ENCODE assay signal across 8 cellular contexts in genomic region chrX:48957477-48957826, GRCh38. TPM values are rescaled to one million over a fixed set of nuclear protein-coding genes. Genes with fewer than 3 reads are reported as not detected.
A peak's percentile ranks its signal among the peaks of the same experiment; 100 is the strongest.
DNase-seq lines count a peak whose midpoint lies in the region; ATAC-seq lines count a peak whose summit lies in the region.

Gene OTUD5, minus strand, starts transcription at chrX:48957607. Its CDS starts 37 bp downstream, at chrX:48957570.

- H3K9me3 ChIP-seq in mucosa of stomach (ENCODE audit: control insufficient read depth, low read length) = no peaks in the 10 kb centered on the region

- H3K27ac Mint-ChIP-seq in activated CD8-positive, alpha-beta T cell treated with anti-CD3 and anti-CD28 coated beads, Interleukin-2, amount 10 ng/mL, durations not matched to agents 7 days and 5 days = peak within 1 kb of the TSS; percentile 100

- H3K4me3 Mint-ChIP-seq in activated CD8-positive, alpha-beta T cell treated with anti-CD3 and anti-CD28 coated beads, Interleukin-2, amount 10 ng/mL, durations not matched to agents 7 days and 5 days = peak within 1 kb of the TSS; percentile 99

- POLR2A ChIA-PET in activated CD8-positive, alpha-beta T cell treated with anti-CD3 and anti-CD28 coated beads, Interleukin-2, amount 10 ng/mL, durations not matched to agents 7 days and 5 days (lab: Charles Lee) = interaction anchor here (0.8 to 3.2 kb wide), 9 partner anchors 12 to 84 kb away, joined by 3 to 21 read pairs (median 6); partner anchors contain the start of gene SLC35A2

- H3K9me3 Mint-ChIP-seq in activated CD8-positive, alpha-beta T cell treated with anti-CD3 and anti-CD28 coated beads, Interleukin-2, amount 10 ng/mL, durations not matched to agents 7 days and 5 days (ENCODE audit: insufficient read depth) = no peaks in the 10 kb centered on the region

- in situ Hi-C loops in endometrial microvascular endothelial cells (cut with HindIII; ENCODE audit: inconsistent ontology term, low pct_unique_long_range_greater_than_20kb, low sequenced_read_pairs) = no loop called here

- peak; percentile 62 for DNase-seq in NCI-H2196 (lab: John Stamatoyannopoulos, UW; ENCODE audit: unreplicated experiment)
- DNase-seq in activated CD8-positive, alpha-beta T cell treated with anti-CD3 and anti-CD28 coated beads, Interleukin-2, amount 10 ng/mL, durations not matched to agents 7 days and 5 days = peak; percentile 84
- DNase-seq in stimulated activated CD8-positive, alpha-beta memory T cell treated with anti-CD3 and anti-CD28 coated beads, Interleukin-7, amount 100 ng/mL, for 4 hours (ENCODE audit: low read depth in 2 of 2) = peak; percentile 61 to 76
- no peak for DNase-seq in LoVo (ENCODE audit: low spot score)

- peaks cover 12% of the 10 kb centered on the region for H3K36me3 Mint-ChIP-seq in activated CD8-positive, alpha-beta T cell treated with anti-CD3 and anti-CD28 coated beads, Interleukin-2, amount 10 ng/mL, durations not matched to agents 7 days and 5 days (ENCODE audit: low read depth)

- peaks cover 18% of the 10 kb centered on the region for H3K4me1 ChIP-seq in mucosa of stomach (ENCODE audit: control insufficient read depth, insufficient read depth, low read length)

- ATAC-seq in GM18517 (IDR thresholded peaks at IDR 0.05; ENCODE audit: unreplicated experiment) (peak; percentile 37), HG02763 (IDR thresholded peaks at IDR 0.05; ENCODE audit: unreplicated experiment) (peak; percentile 27)
- peak; percentile 62 for ATAC-seq in activated CD8-positive, alpha-beta T cell treated with anti-CD3 and anti-CD28 coated beads, Interleukin-2, amount 10 ng/mL, durations not matched to agents 7 days and 5 days

- no peaks in the 10 kb centered on the region for H3K27me3 Mint-ChIP-seq in activated CD8-positive, alpha-beta T cell treated with anti-CD3 and anti-CD28 coated beads, Interleukin-2, amount 10 ng/mL, durations not matched to agents 7 days and 5 days (ENCODE audit: low read depth)

- peaks cover 41% of the 10 kb centered on the region for H3K4me1 Mint-ChIP-seq in activated CD8-positive, alpha-beta T cell treated with anti-CD3 and anti-CD28 coated beads, Interleukin-2, amount 10 ng/mL, durations not matched to agents 7 days and 5 days (ENCODE audit: low read depth)

- no peaks in the 10 kb centered on the region for H3K36me3 ChIP-seq in mucosa of stomach (ENCODE audit: control insufficient read depth, insufficient read depth, low read length)

- no peaks in the 10 kb centered on the region for H3K27me3 ChIP-seq in mucosa of stomach (ENCODE audit: control insufficient read depth, insufficient read depth, low read length)

- CTCF ChIA-PET in activated CD8-positive, alpha-beta T cell treated with anti-CD3 and anti-CD28 coated beads, Interleukin-2, amount 10 ng/mL, durations not matched to agents 7 days and 5 days (lab: Charles Lee) = interaction anchor here (2.4 kb wide), 1 partner anchor 85 kb away, joined by 6 read pairs; no protein-coding TSS in a partner anchor

- H3K9ac ChIP-seq in mucosa of stomach (ENCODE audit: low read length) = peak within 1 kb of the TSS; percentile 95

- H3K4me3 ChIP-seq in mucosa of stomach (ENCODE audit: low read length) = peak within 1 kb of the TSS; percentile 25

RNA-seq across cellular contexts. Expression of gene OTUD5, which starts in this region (rescaled TPM):
- 10 to 100 TPM; 40.0 to 41.7 TPM for total RNA-seq in activated CD8-positive, alpha-beta T cell treated with anti-CD3 and anti-CD28 coated beads, Interleukin-2, amount 10 ng/mL, durations not matched to agents 7 days and 5 days
- 27.3 TPM for total RNA-seq in endometrial microvascular endothelial cells (ENCODE audit: inconsistent ontology term)
